Comparison of ENCODE assay signal across 1 cellular context in the genomic region with DNA sequence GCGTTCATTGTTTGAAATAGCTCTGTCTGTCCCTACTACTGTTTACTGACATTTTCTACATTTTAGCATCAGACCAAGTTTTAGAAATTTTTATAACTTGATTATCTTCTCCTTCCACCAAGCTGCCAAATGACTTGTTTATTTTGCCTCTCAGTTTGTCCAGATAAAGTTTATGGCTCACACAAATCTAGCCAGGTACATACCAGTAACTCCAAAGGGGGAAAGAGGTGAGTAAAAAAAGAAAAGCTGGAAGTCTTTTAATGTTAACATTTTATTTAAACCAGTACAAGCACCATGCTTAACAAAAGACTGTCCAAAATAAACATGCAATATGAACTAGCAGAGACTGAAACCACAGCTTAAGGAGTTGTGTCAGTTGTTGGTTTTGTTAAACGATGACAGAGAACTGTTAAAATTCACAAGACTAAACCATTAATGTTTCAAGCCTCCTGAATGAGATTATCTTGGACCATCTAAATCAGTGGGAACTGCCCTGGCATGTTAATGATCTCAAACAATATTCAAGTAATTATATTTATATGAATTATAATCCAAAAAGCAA.
TF ChIP-seq lines count a peak whose summit lies in the region.

No MANE protein-coding gene starts in this region.

TF ChIP-seq in IMR-90, 13 proteins besides CTCF, POLR2A, EP300 and RAD21:
- TF ChIP-seq, protein P1, sequence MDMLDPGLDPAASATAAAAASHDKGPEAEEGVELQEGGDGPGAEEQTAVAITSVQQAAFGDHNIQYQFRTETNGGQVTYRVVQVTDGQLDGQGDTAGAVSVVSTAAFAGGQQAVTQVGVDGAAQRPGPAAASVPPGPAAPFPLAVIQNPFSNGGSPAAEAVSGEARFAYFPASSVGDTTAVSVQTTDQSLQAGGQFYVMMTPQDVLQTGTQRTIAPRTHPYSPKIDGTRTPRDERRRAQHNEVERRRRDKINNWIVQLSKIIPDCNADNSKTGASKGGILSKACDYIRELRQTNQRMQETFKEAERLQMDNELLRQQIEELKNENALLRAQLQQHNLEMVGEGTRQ (IDR thresholded peaks at IDR 0.05; ENCODE audit: low read depth, low read length) = no peak
- no peak for TF ChIP-seq BHLHE40 (IDR thresholded peaks at IDR 0.05; ENCODE audit: low read depth, low read length)
- TF ChIP-seq NFE2L2 (IDR thresholded peaks at IDR 0.05; ENCODE audit: low read depth, low read length) = no peak
- TF ChIP-seq CHD1 (IDR thresholded peaks at IDR 0.05; ENCODE audit: low read depth, low read length) = no peak
- no peak for TF ChIP-seq MAZ (IDR thresholded peaks at IDR 0.05; ENCODE audit: borderline replicate concordance, low read depth, low read length)
- no peak for TF ChIP-seq RCOR1 (IDR thresholded peaks at IDR 0.05; ENCODE audit: insufficient replicate concordance, low read length)
- TF ChIP-seq MAFK (IDR thresholded peaks at IDR 0.05; ENCODE audit: low read depth, low read length) = no peak
- TF ChIP-seq FOS (IDR thresholded peaks at IDR 0.05; ENCODE audit: low read depth, low read length) = no peak
- TF ChIP-seq SMC3 (IDR thresholded peaks at IDR 0.05; ENCODE audit: low read depth, low read length) = no peak
- no peak for TF ChIP-seq RFX5 (IDR thresholded peaks at IDR 0.05; ENCODE audit: low read depth, low read length)
- TF ChIP-seq MXI1 (IDR thresholded peaks at IDR 0.05; ENCODE audit: borderline replicate concordance, low read depth, low read length) = no peak
- TF ChIP-seq, protein P2, sequence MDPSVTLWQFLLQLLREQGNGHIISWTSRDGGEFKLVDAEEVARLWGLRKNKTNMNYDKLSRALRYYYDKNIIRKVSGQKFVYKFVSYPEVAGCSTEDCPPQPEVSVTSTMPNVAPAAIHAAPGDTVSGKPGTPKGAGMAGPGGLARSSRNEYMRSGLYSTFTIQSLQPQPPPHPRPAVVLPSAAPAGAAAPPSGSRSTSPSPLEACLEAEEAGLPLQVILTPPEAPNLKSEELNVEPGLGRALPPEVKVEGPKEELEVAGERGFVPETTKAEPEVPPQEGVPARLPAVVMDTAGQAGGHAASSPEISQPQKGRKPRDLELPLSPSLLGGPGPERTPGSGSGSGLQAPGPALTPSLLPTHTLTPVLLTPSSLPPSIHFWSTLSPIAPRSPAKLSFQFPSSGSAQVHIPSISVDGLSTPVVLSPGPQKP (IDR thresholded peaks at IDR 0.05; ENCODE audit: borderline replicate concordance, low read depth, low read length) = no peak
- no peak for TF ChIP-seq CEBPB (IDR thresholded peaks at IDR 0.05; ENCODE audit: low read depth, low read length)
